20 cellular contexts compared by ENCODE assay signal in the genomic region with DNA sequence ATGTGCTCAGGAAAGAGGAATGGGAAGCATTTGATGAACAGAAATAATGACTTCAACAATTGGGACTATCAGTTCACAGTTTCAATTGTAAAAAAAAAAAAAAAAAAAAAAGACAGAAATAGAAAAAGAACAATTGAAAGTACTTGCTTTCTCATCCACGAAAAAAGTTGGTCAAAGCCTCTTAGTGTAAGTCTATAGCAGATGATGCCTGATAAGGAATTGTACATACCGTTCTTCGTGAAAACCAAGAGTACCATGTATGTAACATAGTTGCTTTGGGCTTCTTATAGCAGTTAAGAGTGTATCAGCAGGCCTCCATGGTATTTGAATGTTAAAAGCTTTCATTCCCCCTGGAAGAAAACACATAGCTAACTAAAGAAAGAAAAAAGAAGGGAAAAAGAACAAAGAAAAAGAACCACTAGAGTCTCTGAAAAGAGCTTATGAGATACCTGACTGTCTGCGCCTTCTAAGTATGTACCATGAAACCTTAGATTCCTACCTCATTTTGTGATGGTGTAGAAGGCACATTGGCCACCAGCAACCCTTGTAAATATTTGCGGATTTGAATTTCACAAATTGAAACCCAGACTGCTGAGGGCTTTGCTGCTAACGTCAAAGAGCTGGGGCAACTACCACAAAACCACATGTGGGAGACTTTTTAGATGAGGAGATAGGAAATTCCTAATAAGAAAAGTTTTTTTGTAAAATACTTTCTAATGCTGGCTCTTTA.
DNase-seq lines count a peak whose midpoint lies in the region; ATAC-seq, FAIRE-seq and TF ChIP-seq lines count a peak whose summit lies in the region.
"Had no signal": no experiment of that assay in that cellular context is flagged by ENCODE, and none has a peak within 500 bp of the region (broad histone marks: within the 10 kb centered on the region; RNA-seq: fewer than 3 reads in every experiment).

No MANE protein-coding gene starts in this region.

- no peak overlapping the region for H3K4me3 ChIP-seq in A549
- no peak overlapping the region for H3K4me3 ChIP-seq in DND-41 (ENCODE audit: low read depth in 1 of 2, low read length in 2 of 2)
- no peak overlapping the region for H3K4me3 ChIP-seq in right cardiac atrium (ENCODE audit: low read length)
- H3K4me3 ChIP-seq: heart left ventricle, thoracic aorta had no signal

- peak overlapping the region; percentile 74 for H3K27ac Mint-ChIP-seq in T-helper 17 cell
- H3K27ac Mint-ChIP-seq: activated B cell treated with CpG ODN at 0.5 μM for 24 hours; activated T-cell treated with anti-CD3 and anti-CD28 coated beads, Interleukin-2, amount 50 U/mL, for 24 hours had no signal

- H3K79me2 ChIP-seq in DND-41 (ENCODE audit: insufficient read depth, low read length): no peaks in the 10 kb centered on the region

- no peak overlapping the region for H3K4me3 Mint-ChIP-seq in T-helper 17 cell
- H3K4me3 Mint-ChIP-seq: activated B cell treated with CpG ODN at 0.5 μM for 24 hours; activated T-cell treated with anti-CD3 and anti-CD28 coated beads, Interleukin-2, amount 50 U/mL, for 24 hours; CD14-positive monocyte had no signal

- POLR2A ChIA-PET in A549 (lab: Yijun Ruan, JAX): interaction anchor here (0.7 to 1.1 kb wide), 2 partner anchors 231 to 455 kb away, joined by 7 to 11 read pairs; partner anchors contain the start of gene ZFAND5

- TF ChIP-seq POLR2A in A549 (IDR thresholded peaks at IDR 0.05; ENCODE audit: low read length): no peak

- intact Hi-C loops in right cardiac atrium (cut with DNase I): loop anchor here in 1 of 4 donors (10.0 kb wide), 1 partner anchor 62 kb away; no protein-coding TSS in a partner anchor

- no peak for TF ChIP-seq RAD21 in A549 (conservative IDR thresholded peaks at IDR 0.05 in 1 of 2, IDR thresholded peaks at IDR 0.05 in 1 of 2)

- H3K27me3 ChIP-seq in DND-41 (ENCODE audit: insufficient read depth, low read length, poor library complexity): peaks cover 5% of the 10 kb centered on the region
- no peaks in the 10 kb centered on the region for H3K27me3 ChIP-seq in right cardiac atrium (ENCODE audit: control insufficient read depth, insufficient read depth)
- no peaks in the 10 kb centered on the region for H3K27me3 ChIP-seq in foreskin keratinocyte
- H3K27me3 ChIP-seq: heart left ventricle, neutrophil had no signal

- WGBS in A549 (ENCODE audit: missing lambda C conversion rate): 57% methylated on average over 6 of the region's 6 CpGs
- WGBS in right cardiac atrium: 86% methylated on average over 6 of the region's 6 CpGs

- peaks cover 19% of the 10 kb centered on the region for H3K4me1 Mint-ChIP-seq in T-helper 17 cell

- TF ChIP-seq EP300 in A549 (IDR thresholded peaks at IDR 0.05): no peak

- H3K36me3 Mint-ChIP-seq in T-helper 17 cell (ENCODE audit: low read depth): no peaks in the 10 kb centered on the region
- H3K36me3 Mint-ChIP-seq: CD14-positive monocyte had no signal

- peak overlapping the region; percentile 22 to 28; a peak in 2 of 6 replicates for H3K27ac ChIP-seq in A549
- no peak overlapping the region for H3K27ac ChIP-seq in DND-41 (ENCODE audit: low read length)
- H3K27ac ChIP-seq in right cardiac atrium (ENCODE audit: low read length): no peak overlapping the region
- H3K27ac ChIP-seq in foreskin keratinocyte: no peak overlapping the region
- H3K27ac ChIP-seq: heart left ventricle, neutrophil, thoracic aorta had no signal

- TF ChIP-seq CTCF in A549 (IDR thresholded peaks at IDR 0.05) (no peak), DND-41 (IDR thresholded peaks at IDR 0.05; ENCODE audit: borderline replicate concordance, extremely low read depth, low read length, poor library complexity, severe bottlenecking) (no peak), foreskin keratinocyte (conservative IDR thresholded peaks at IDR 0.05) (no peak)

- H3K27me3 Mint-ChIP-seq in T-helper 17 cell: peaks cover 6% of the 10 kb centered on the region

- CTCF ChIA-PET in A549 (lab: Yijun Ruan, JAX): interaction anchor here (0.5 to 2.6 kb wide), 9 partner anchors 11 to 316 kb away, joined by 3 to 13 read pairs (median 3); partner anchors contain the start of gene ZFAND5

- H3K9ac ChIP-seq in DND-41 (ENCODE audit: low read depth, low read length): no peak overlapping the region

- no peak for FAIRE-seq in A549 (lab: Jason Lieb, UNC)

- H3K4me1 ChIP-seq in A549 (peaks cover 20% of the 10 kb centered on the region), DND-41 (ENCODE audit: insufficient read depth, low read length) (no peaks in the 10 kb centered on the region), right cardiac atrium (ENCODE audit: control insufficient read depth, insufficient read depth, low read length) (no peaks in the 10 kb centered on the region), foreskin keratinocyte (no peaks in the 10 kb centered on the region)

- H3K9me3 ChIP-seq in A549 (no peaks in the 10 kb centered on the region), DND-41 (ENCODE audit: insufficient read depth, low read length, severe bottlenecking) (no peaks in the 10 kb centered on the region), T-helper 17 cell (ENCODE audit: control insufficient read depth, low read length, poor library complexity, severe bottlenecking) (no peaks in the 10 kb centered on the region), right cardiac atrium (ENCODE audit: control insufficient read depth, low read length) (no peaks in the 10 kb centered on the region)
- H3K9me3 ChIP-seq: heart left ventricle, neutrophil, thoracic aorta had no signal

- DNase-seq in A549 (ENCODE audit: low read depth in 1 of 2, low spot score in 1 of 2): no peak
- DNase-seq in DND-41: no peak
- DNase-seq in T-helper 17 cell: no peak
- DNase-seq in fibroblast of peridontal ligament (ENCODE audit: extremely low read depth): peak; percentile 23
- DNase-seq in DMS 273 treated with DMSO at 0.1 percent for 48 hours (lab: John Stamatoyannopoulos, UW): no peak
- no peak for DNase-seq in right cardiac atrium
- DNase-seq in foreskin keratinocyte: no peak
- DNase-seq: activated B cell treated with CpG ODN at 0.5 μM for 24 hours; activated naive CD4-positive, alpha-beta T cell; activated T-cell treated with anti-CD3 and anti-CD28 coated beads, Interleukin-2, amount 50 U/mL, for 24 hours; heart left ventricle; MM.1S; NCI-H1436; NCI-H2107; NCI-H446 treated with DMSO at 0.1 percent for 48 hours; stimulated activated naive CD8-positive, alpha-beta T cell treated with anti-CD3 and anti-CD28 coated beads, Interleukin-15, Interleukin-2, amounts not matched to agents 100 U/mL and 50 U/mL, for 24 hours had no signal

- ATAC-seq in A549 (no peak), DND-41 (ENCODE audit: insufficient read depth, low read depth) (peak; percentile 40; the same call in 2 of the 3 replicates), T-helper 17 cell (peak; percentile 79), right cardiac atrium (no peak), foreskin keratinocyte (no peak), GM19328 (IDR thresholded peaks at IDR 0.05; ENCODE audit: unreplicated experiment) (no peak)
- ATAC-seq: heart left ventricle; stimulated activated naive CD8-positive, alpha-beta T cell treated with anti-CD3 and anti-CD28 coated beads, Interleukin-15, Interleukin-2, amounts not matched to agents 100 U/mL and 50 U/mL, for 24 hours had no signal

- no peaks in the 10 kb centered on the region for H4K20me1 ChIP-seq in DND-41 (ENCODE audit: insufficient read depth, low read length)

- H3K4me2 ChIP-seq in A549 (no peak overlapping the region), DND-41 (ENCODE audit: insufficient read depth, low read length) (no peak overlapping the region)

- no peaks in the 10 kb centered on the region for H3K36me3 ChIP-seq in DND-41 (ENCODE audit: insufficient read depth, low read length)
- H3K36me3 ChIP-seq: heart left ventricle, neutrophil, thoracic aorta had no signal

- H2AFZ ChIP-seq in DND-41 (ENCODE audit: low read depth, low read length): no peak overlapping the region

TF ChIP-seq in A549, 52 proteins besides CTCF, POLR2A, EP300 and RAD21:
- TF ChIP-seq, protein P1, sequence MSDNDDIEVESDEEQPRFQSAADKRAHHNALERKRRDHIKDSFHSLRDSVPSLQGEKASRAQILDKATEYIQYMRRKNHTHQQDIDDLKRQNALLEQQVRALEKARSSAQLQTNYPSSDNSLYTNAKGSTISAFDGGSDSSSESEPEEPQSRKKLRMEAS (IDR thresholded peaks at IDR 0.05): no peak
- no peak for TF ChIP-seq MAZ (IDR thresholded peaks at IDR 0.05; ENCODE audit: borderline replicate concordance, low read depth, low read length)

Comparison
In these comparisons a context has a peak if more than half of its experiments do, and no peak if none do; other contexts are left out.
1. ATAC-seq: peak in DND-41 (single experiment) and T-helper 17 cell (single experiment); none in A549 (0 of 2), right cardiac atrium (0 of 2), foreskin keratinocyte (single experiment) and GM19328 (single experiment).
2. H3K27ac ChIP-seq: peak in A549 (2 of 2); none in DND-41 (single experiment), right cardiac atrium (single experiment) and foreskin keratinocyte (single experiment).